Comparison of ENCODE assay signal across 22 cellular contexts in the genomic region with DNA sequence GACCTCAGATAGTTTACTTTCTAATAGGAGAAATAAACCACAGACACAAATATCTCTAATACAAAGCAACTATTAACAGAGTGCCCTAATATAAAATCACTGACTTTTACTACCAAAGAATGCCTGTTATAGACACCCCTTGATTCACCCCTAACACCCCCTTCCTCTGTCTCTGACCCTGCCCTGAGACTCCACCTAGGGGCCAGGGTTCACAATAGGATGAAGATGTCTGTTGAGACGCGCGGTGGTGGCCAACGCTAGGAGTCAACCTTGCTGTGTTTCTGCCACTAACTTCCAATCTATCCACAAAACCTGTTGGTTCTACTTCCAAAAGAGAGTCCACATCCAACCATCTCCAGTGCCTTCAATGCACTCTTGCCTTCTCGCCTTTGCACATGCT. TPM values are rescaled to one million over a fixed set of nuclear protein-coding genes. Genes with fewer than 3 reads are reported as not detected.
DNase-seq lines count a peak whose midpoint lies in the region; ATAC-seq and TF ChIP-seq lines count a peak whose summit lies in the region.
"Had no signal": no experiment of that assay in that cellular context is flagged by ENCODE, and none has a peak within 500 bp of the region (broad histone marks: within the 10 kb centered on the region; RNA-seq: fewer than 3 reads in every experiment).

No MANE protein-coding gene starts in this region.

- no peak overlapping the region for H3K4me3 Mint-ChIP-seq in CD4-positive, alpha-beta memory T cell
- H3K4me3 Mint-ChIP-seq in WTC11, result no peak overlapping the region
- H3K4me3 Mint-ChIP-seq in naive thymus-derived CD4-positive, alpha-beta T cell, result peak overlapping the region in 2 of 10 donors; percentile 9 to 89
- H3K4me3 Mint-ChIP-seq: T-helper 1 cell treated with Interleukin-12 subunit alpha and Interleukin-12 subunit beta and Interleukin-4 antibody, amounts not matched to agents 30 μg/mL and 1 μg/mL, for 36 hours had no signal

- H3K36me3 Mint-ChIP-seq in CD4-positive, alpha-beta memory T cell, result peaks cover 0 to 2% of the 10 kb centered on the region in 2 donors
- no peaks in the 10 kb centered on the region for H3K36me3 Mint-ChIP-seq in WTC11
- peaks cover 0 to 13% (median 0%) of the 10 kb centered on the region in 5 donors for H3K36me3 Mint-ChIP-seq in naive thymus-derived CD4-positive, alpha-beta T cell

- H3K27me3 Mint-ChIP-seq in CD4-positive, alpha-beta memory T cell, result peaks cover 0 to 2% of the 10 kb centered on the region in 2 donors
- H3K27me3 Mint-ChIP-seq in WTC11 (ENCODE audit: low read depth), result no peaks in the 10 kb centered on the region
- H3K27me3 Mint-ChIP-seq in naive thymus-derived CD4-positive, alpha-beta T cell, result no peaks in the 10 kb centered on the region

- ATAC-seq in WTC11 (peak; percentile 62; the same call in 1 of the 2 replicates), GM18873 (IDR thresholded peaks at IDR 0.05; ENCODE audit: low FRiP score, unreplicated experiment) (no peak), GM18861 (IDR thresholded peaks at IDR 0.05; ENCODE audit: unreplicated experiment) (no peak)
- no peak for ATAC-seq in naive thymus-derived CD4-positive, alpha-beta T cell

- no peaks in the 10 kb centered on the region for H3K36me3 ChIP-seq in CD4-positive, alpha-beta memory T cell (ENCODE audit: insufficient read depth, low read length)
- no peaks in the 10 kb centered on the region for H3K36me3 ChIP-seq in Karpas-422 (ENCODE audit: insufficient read depth, low read length)
- H3K36me3 ChIP-seq in naive thymus-derived CD4-positive, alpha-beta T cell (ENCODE audit: control insufficient read depth in 2 of 3, insufficient read depth in 3 of 3, low read length in 3 of 3), result no peaks in the 10 kb centered on the region
- H3K36me3 ChIP-seq: MG63 had no signal

- no peak overlapping the region for H2AFZ ChIP-seq in Karpas-422 (ENCODE audit: low read length)

- peaks cover 63% of the 10 kb centered on the region for H3K4me1 ChIP-seq in CD4-positive, alpha-beta memory T cell (ENCODE audit: insufficient read depth, low read length)
- H3K4me1 ChIP-seq in Karpas-422 (ENCODE audit: low read length), result no peaks in the 10 kb centered on the region
- H3K4me1 ChIP-seq in naive thymus-derived CD4-positive, alpha-beta T cell (ENCODE audit: control insufficient read depth in 2 of 2, insufficient read depth in 2 of 2, low read length in 2 of 2), result peaks cover 41 to 62% of the 10 kb centered on the region in 2 donors

- H3K4me1 Mint-ChIP-seq in CD4-positive, alpha-beta memory T cell, result peaks cover 51 to 83% (median 71%) of the 10 kb centered on the region in 4 donors
- H3K4me1 Mint-ChIP-seq in WTC11, result 0 out of 2 replicates have a peak, but pooled peaks cover 3% of the 10 kb centered on the region
- peaks cover 61 to 88% (median 83%) of the 10 kb centered on the region in 7 donors for H3K4me1 Mint-ChIP-seq in naive thymus-derived CD4-positive, alpha-beta T cell

- H3K9me2 ChIP-seq in Karpas-422 (replicated peaks; ENCODE audit: insufficient read depth, low read length), result no peaks in the 10 kb centered on the region

- no peaks in the 10 kb centered on the region for H3K79me2 ChIP-seq in Karpas-422 (ENCODE audit: low read length)

- no peaks in the 10 kb centered on the region for H3K27me3 ChIP-seq in CD4-positive, alpha-beta memory T cell (ENCODE audit: insufficient read depth, low read length)
- H3K27me3 ChIP-seq in Karpas-422 (ENCODE audit: low read length), result no peaks in the 10 kb centered on the region
- H3K27me3 ChIP-seq in naive thymus-derived CD4-positive, alpha-beta T cell (ENCODE audit: control insufficient read depth in 2 of 2, insufficient read depth in 2 of 2, low read length in 2 of 2), result no peaks in the 10 kb centered on the region
- H3K27me3 ChIP-seq: MG63 had no signal

- intact Hi-C loops in CD4-positive, alpha-beta memory T cell (cut with micrococcal nuclease), result loop anchor here (10.0 kb wide), 2 partner anchors 563 to 1493 kb away; no protein-coding TSS in a partner anchor
- intact Hi-C loops in naive thymus-derived CD4-positive, alpha-beta T cell (cut with micrococcal nuclease), result loop anchor here in 1 of 2 donors (10.0 kb wide), 2 partner anchors 553 to 777 kb away; no protein-coding TSS in a partner anchor

- H3K9ac ChIP-seq in Karpas-422 (ENCODE audit: low read length), result no peak overlapping the region

- no peak overlapping the region for H3K4me2 ChIP-seq in Karpas-422 (ENCODE audit: low read depth, low read length, poor library complexity, severe bottlenecking)

- no peak overlapping the region for H3K4me3 ChIP-seq in CD4-positive, alpha-beta memory T cell (ENCODE audit: low read length in 2 of 2)
- no peak overlapping the region for H3K4me3 ChIP-seq in Karpas-422 (ENCODE audit: low read length)
- no peak overlapping the region for H3K4me3 ChIP-seq in naive thymus-derived CD4-positive, alpha-beta T cell (ENCODE audit: low read length)
- H3K4me3 ChIP-seq: MG63 had no signal

- H4K20me1 ChIP-seq in Karpas-422 (ENCODE audit: insufficient read depth, low read depth, low read length), result no peaks in the 10 kb centered on the region

- H3K9me3 ChIP-seq in CD4-positive, alpha-beta memory T cell (ENCODE audit: control insufficient read depth in 1 of 2, low read length in 2 of 2), result no peaks in the 10 kb centered on the region
- no peaks in the 10 kb centered on the region for H3K9me3 ChIP-seq in Karpas-422 (ENCODE audit: low read length)
- H3K9me3 ChIP-seq in naive thymus-derived CD4-positive, alpha-beta T cell (ENCODE audit: control insufficient read depth in 2 of 3, low read length in 3 of 3), result no peaks in the 10 kb centered on the region
- H3K9me3 ChIP-seq: MG63 had no signal

- CTCF ChIA-PET in CD4-positive, alpha-beta memory T cell (lab: Charles Lee; ENCODE audit: partially characterized antibody), result interaction anchor here (7.0 kb wide), 1 partner anchor 13 kb away, joined by 46 read pairs; no protein-coding TSS in a partner anchor
- CTCF ChIA-PET in WTC11 (lab: Charles Lee), result interaction anchor here (1.0 kb wide), 1 partner anchor 33 kb away, joined by 3 read pairs; no protein-coding TSS in a partner anchor
- CTCF ChIA-PET in naive thymus-derived CD4-positive, alpha-beta T cell (lab: Charles Lee), result no interaction called here

- no peak overlapping the region for H3K27ac ChIP-seq in CD4-positive, alpha-beta memory T cell (ENCODE audit: low read depth, low read length)
- no peak overlapping the region for H3K27ac ChIP-seq in Karpas-422 (ENCODE audit: low read length)
- no peak overlapping the region for H3K27ac ChIP-seq in naive thymus-derived CD4-positive, alpha-beta T cell (ENCODE audit: low read depth, low read length)

- POLR2A ChIA-PET in CD4-positive, alpha-beta memory T cell (lab: Charles Lee; ENCODE audit: partially characterized antibody), result interaction anchor here (1.4 to 1.5 kb wide), 2 partner anchors 11 to 14 kb away, joined by 5 to 9 read pairs; partner anchors contain the start of gene TC2N
- POLR2A ChIA-PET in WTC11 (lab: Charles Lee), result no interaction called here
- POLR2A ChIA-PET in naive thymus-derived CD4-positive, alpha-beta T cell (lab: Charles Lee), result interaction anchor here (2.7 to 7.5 kb wide), 4 partner anchors 10 to 19 kb away, joined by 15 to 245 read pairs (median 101); partner anchors contain the start of gene TC2N

- peak overlapping the region in 4 of 7 donors; percentile 12 to 73 (median 34) for H3K27ac Mint-ChIP-seq in CD4-positive, alpha-beta memory T cell
- H3K27ac Mint-ChIP-seq in WTC11, result no peak overlapping the region
- peak overlapping the region in 8 of 9 donors; percentile 20 to 100 (median 97) for H3K27ac Mint-ChIP-seq in naive thymus-derived CD4-positive, alpha-beta T cell
- H3K27ac Mint-ChIP-seq: T-helper 1 cell treated with Interleukin-12 subunit alpha and Interleukin-12 subunit beta and Interleukin-4 antibody, amounts not matched to agents 30 μg/mL and 1 μg/mL, for 36 hours had no signal

- no peak for TF ChIP-seq CTCF in WTC11 (IDR thresholded peaks at IDR 0.05)

- no peak for DNase-seq in CD4-positive, alpha-beta memory T cell
- DNase-seq in Karpas-422 (peak; percentile 56), WTC11 (ENCODE audit: low spot score) (no peak), GF-D8 (lab: John Stamatoyannopoulos, UW) (no peak), hippocampal formation (lab: John Stamatoyannopoulos, UW) (no peak)
- no peak for DNase-seq in naive thymus-derived CD4-positive, alpha-beta T cell
- DNase-seq: AML-193, C1 segment of cervical spinal cord, IMR-90, MG63, NCI-H1048, NCI-H1436, NCI-H187 treated with DMSO at 0.1 percent for 48 hours, NCI-H226, NCI-H510A treated with DMSO at 0.1 percent for 48 hours, NCI-H82, Right ventricle myocardium superior had no signal

- peaks cover 0 to 3% (median 0%) of the 10 kb centered on the region in 8 donors for H3K9me3 Mint-ChIP-seq in CD4-positive, alpha-beta memory T cell
- H3K9me3 Mint-ChIP-seq in WTC11, result no peaks in the 10 kb centered on the region
- H3K9me3 Mint-ChIP-seq in naive thymus-derived CD4-positive, alpha-beta T cell, result peaks cover 0 to 4% (median 0%) of the 10 kb centered on the region in 11 donors
- H3K9me3 Mint-ChIP-seq: T-helper 1 cell treated with Interleukin-12 subunit alpha and Interleukin-12 subunit beta and Interleukin-4 antibody, amounts not matched to agents 30 μg/mL and 1 μg/mL, for 36 hours had no signal

TF ChIP-seq in WTC11, 78 proteins besides CTCF, POLR2A, EP300 and RAD21 (continues in another document):
- TF ChIP-seq GABPB1 (CRISPR knock-in tag; IDR thresholded peaks at IDR 0.05) (no peak), ATF3 (CRISPR knock-in tag; conservative IDR thresholded peaks at IDR 0.05) (no peak), FOXJ3 (CRISPR knock-in tag; IDR thresholded peaks at IDR 0.05; ENCODE audit: borderline replicate concordance) (no peak)
- TF ChIP-seq, protein P1, sequence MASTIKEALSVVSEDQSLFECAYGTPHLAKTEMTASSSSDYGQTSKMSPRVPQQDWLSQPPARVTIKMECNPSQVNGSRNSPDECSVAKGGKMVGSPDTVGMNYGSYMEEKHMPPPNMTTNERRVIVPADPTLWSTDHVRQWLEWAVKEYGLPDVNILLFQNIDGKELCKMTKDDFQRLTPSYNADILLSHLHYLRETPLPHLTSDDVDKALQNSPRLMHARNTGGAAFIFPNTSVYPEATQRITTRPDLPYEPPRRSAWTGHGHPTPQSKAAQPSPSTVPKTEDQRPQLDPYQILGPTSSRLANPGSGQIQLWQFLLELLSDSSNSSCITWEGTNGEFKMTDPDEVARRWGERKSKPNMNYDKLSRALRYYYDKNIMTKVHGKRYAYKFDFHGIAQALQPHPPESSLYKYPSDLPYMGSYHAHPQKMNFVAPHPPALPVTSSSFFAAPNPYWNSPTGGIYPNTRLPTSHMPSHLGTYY (CRISPR knock-in tag; IDR thresholded peaks at IDR 0.05), result no peak

RNA-seq across cellular contexts. Expression of gene TC2N, which starts 10.9 kb away (rescaled TPM):
- 100 to 1,000 TPM; 320 to 325 TPM for total RNA-seq in CD4-positive, alpha-beta memory T cell
- polyA plus RNA-seq in CD4-positive, alpha-beta memory T cell, result 100 to 1,000 TPM; 234 to 261 TPM
- total RNA-seq in Karpas-422 (2014; rRNA removed; shearing (Covaris generic); ENCODE audit: low replicate concordance), result not detected in 2 replicates
- total RNA-seq in WTC11 (2021), result 29.3 to 33.0 TPM (median 29.6 TPM) in 3 replicates
- 100 to 1,000 TPM; 158 to 301 (median 246) TPM for total RNA-seq in naive thymus-derived CD4-positive, alpha-beta T cell
- polyA plus RNA-seq in naive thymus-derived CD4-positive, alpha-beta T cell, result 100 to 1,000 TPM; 167 to 193 TPM
- total RNA-seq: A172, RPMI7951 had no signal

Comparison
In these comparisons a context has a peak if more than half of its experiments do, and no peak if none do; other contexts are left out.
1. RNA of gene TC2N, which starts 10.9 kb away (total RNA-seq): 320 to 325 TPM in CD4-positive, alpha-beta memory T cell, 158 to 301 TPM in naive thymus-derived CD4-positive, alpha-beta T cell and 29.3 to 33.0 TPM in WTC11; not detected in Karpas-422; every median in the first group is over 10 times any median in the second.